ENCODE assay signal across 29 cellular contexts in the genomic region with DNA sequence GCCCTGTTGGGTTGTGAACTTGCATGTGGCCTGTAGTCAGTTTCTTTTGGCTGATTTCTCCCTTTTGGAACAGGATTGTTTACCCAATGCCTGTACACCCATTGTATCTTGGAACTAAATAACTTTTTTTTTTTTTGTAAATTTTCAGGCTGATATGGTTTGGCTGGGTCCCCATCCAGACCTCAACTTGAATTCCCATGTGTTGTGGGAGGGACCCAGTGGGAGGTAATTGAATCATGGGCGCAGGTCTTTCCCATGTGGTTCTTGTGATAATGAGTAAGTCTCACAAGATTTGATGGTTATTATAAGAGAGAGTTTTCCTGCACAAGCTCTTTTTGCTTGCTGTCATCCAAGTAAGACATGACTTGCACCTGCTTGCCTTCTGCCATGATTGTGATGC.
"Had no signal": no experiment of that assay in that cellular context is flagged by ENCODE, and none has a peak within 500 bp of the region (broad histone marks: within the 10 kb centered on the region; RNA-seq: fewer than 3 reads in every experiment).

No MANE protein-coding gene starts in this region.

- H3K27me3 Mint-ChIP-seq: dendritic cell treated with granulocyte-macrophage colony-stimulating factor and Interleukin-4, amounts not matched to agents 40 ng/mL and 50 ng/mL, for 4 days; effector memory CD8-positive, alpha-beta T cell had no signal

- DNase-seq: colonic mucosa; cortex of kidney; dermis blood vessel endothelial cell; dorsolateral prefrontal cortex; effector CD4-positive, alpha-beta T cell; effector CD8-positive, alpha-beta T cell; effector memory CD4-positive, alpha-beta T cell; effector memory CD8-positive, alpha-beta T cell; endodermal cell; erythroblast; esophagus squamous epithelium; foreskin fibroblast; foreskin keratinocyte; foreskin melanocyte; gastrocnemius medialis; glutamatergic neuron; head of caudate nucleus; heart left ventricle; heart right ventricle had no signal

- H3K4me3 ChIP-seq: colonic mucosa, coronary artery, dorsolateral prefrontal cortex, esophagus muscularis mucosa, esophagus squamous epithelium, gastrocnemius medialis, gastroesophageal sphincter, heart left ventricle, heart right ventricle, hepatocyte had no signal

- H3K36me3 ChIP-seq: colonic mucosa, esophagus muscularis mucosa, esophagus squamous epithelium, gastrocnemius medialis, gastroesophageal sphincter, heart left ventricle, heart right ventricle had no signal

- H3K9me3 Mint-ChIP-seq: dendritic cell treated with granulocyte-macrophage colony-stimulating factor and Interleukin-4, amounts not matched to agents 40 ng/mL and 50 ng/mL, for 4 days had no signal

- H3K4me2 ChIP-seq: hepatocyte had no signal

- H3K27ac ChIP-seq: colonic mucosa, coronary artery, dorsolateral prefrontal cortex, epithelial cell of prostate, esophagus muscularis mucosa, esophagus squamous epithelium, foreskin keratinocyte, gastrocnemius medialis, gastroesophageal sphincter, heart left ventricle, heart right ventricle, hepatocyte had no signal

- ATAC-seq: effector memory CD8-positive, alpha-beta T cell; esophagus mucosa; foreskin keratinocyte; gastrocnemius medialis; gastroesophageal sphincter; heart left ventricle; heart right ventricle had no signal

- H3K4me1 ChIP-seq: colonic mucosa, esophagus muscularis mucosa, esophagus squamous epithelium, foreskin keratinocyte, gastrocnemius medialis, gastroesophageal sphincter, heart left ventricle, heart right ventricle had no signal

- H3K4me1 Mint-ChIP-seq: endodermal cell had no signal

- H3K4me3 Mint-ChIP-seq: dendritic cell treated with granulocyte-macrophage colony-stimulating factor and Interleukin-4, amounts not matched to agents 40 ng/mL and 50 ng/mL, for 4 days; effector memory CD8-positive, alpha-beta T cell; endodermal cell had no signal

- H3K27me3 ChIP-seq: colonic mucosa, dorsolateral prefrontal cortex, esophagus muscularis mucosa, esophagus squamous epithelium, foreskin keratinocyte, gastrocnemius medialis, gastroesophageal sphincter, heart left ventricle, heart right ventricle, hepatocyte had no signal

- H3K79me2 ChIP-seq: hepatocyte had no signal

- H2AFZ ChIP-seq: hepatocyte had no signal

- H3K9me3 ChIP-seq: colonic mucosa, esophagus squamous epithelium, gastrocnemius medialis had no signal

- H3K27ac Mint-ChIP-seq: dendritic cell treated with granulocyte-macrophage colony-stimulating factor and Interleukin-4, amounts not matched to agents 40 ng/mL and 50 ng/mL, for 4 days; effector memory CD8-positive, alpha-beta T cell; endodermal cell had no signal

- FAIRE-seq: colon, endometrium, endothelial cell of umbilical vein had no signal
